In genomic region chr18:22048221-22048620, GRCh38 we compare ENCODE assay signal across 29 cellular contexts.
"Had no signal": no experiment of that assay in that cellular context is flagged by ENCODE, and none has a peak within 500 bp of the region (broad histone marks: within the 10 kb centered on the region; RNA-seq: fewer than 3 reads in every experiment).

No MANE protein-coding gene starts in this region.

- DNase-seq: activated CD4-positive, alpha-beta memory T cell treated with anti-CD3 and anti-CD28 coated beads, Interleukin-2, amount 10 ng/mL, durations not matched to agents 7 days and 5 days; activated CD4-positive, alpha-beta T cell treated with anti-CD3 and anti-CD28 coated beads for 1 hour; activated CD4-positive, alpha-beta T cell treated with anti-CD3 and anti-CD28 coated beads for 4 hours; activated CD4-positive, alpha-beta T cell treated with anti-CD3 and anti-CD28 coated beads, Interleukin-2, amount 10 ng/mL, durations not matched to agents 7 days and 5 days; activated CD4-positive, alpha-beta T cell treated with anti-CD3 and anti-CD28 coated beads, Interleukin-2, amount 50 U/mL, for 4 hours; activated CD8-positive, alpha-beta memory T cell treated with anti-CD3 and anti-CD28 coated beads, Interleukin-2, amount 50 U/mL, for 48 hours; activated gamma-delta T cell; activated naive CD4-positive, alpha-beta T cell; activated naive CD4-positive, alpha-beta T cell treated with anti-CD3 and anti-CD28 coated beads, Interleukin-2, amount 10 ng/mL, durations not matched to agents 7 days and 5 days; activated naive CD8-positive, alpha-beta T cell treated with anti-CD3 and anti-CD28 coated beads, Interleukin-2, amount 10 ng/mL, durations not matched to agents 7 days and 5 days; activated T-cell treated with anti-CD3 and anti-CD28 coated beads for 4 hours; activated T-cell treated with anti-CD3 and anti-CD28 coated beads, Interleukin-2, amount 50 U/mL, for 24 hours; activated T-cell treated with anti-CD3 and anti-CD28 coated beads, Interleukin-2, amount 50 U/mL, for 72 hours; brain microvascular endothelial cell; dorsolateral prefrontal cortex; effector CD4-positive, alpha-beta T cell; effector memory CD8-positive, alpha-beta T cell; esophagus squamous epithelium; foreskin melanocyte; head of caudate nucleus; T-cell; T-helper 9 cell had no signal

- H3K4me3 ChIP-seq: ascending aorta, coronary artery, dorsolateral prefrontal cortex, esophagus squamous epithelium had no signal

- FAIRE-seq: bronchial epithelial cell, endothelial cell of umbilical vein had no signal

- H3K27ac ChIP-seq: ascending aorta, brain microvascular endothelial cell, coronary artery, dorsolateral prefrontal cortex, epithelial cell of prostate, esophagus squamous epithelium had no signal

- H3K4me1 ChIP-seq: ascending aorta, esophagus squamous epithelium had no signal

- H3K9me3 ChIP-seq: ascending aorta, esophagus squamous epithelium had no signal

- ATAC-seq: activated naive CD4-positive, alpha-beta T cell treated with anti-CD3 and anti-CD28 coated beads, Interleukin-2, amount 50 U/mL, for 72 hours; activated T-cell treated with anti-CD3 and anti-CD28 coated beads, Interleukin-2, amount 50 U/mL, for 72 hours; effector memory CD8-positive, alpha-beta T cell; T-cell; WTC11 had no signal

- H3K27me3 ChIP-seq: ascending aorta, brain microvascular endothelial cell had no signal

- H3K36me3 ChIP-seq: ascending aorta, brain microvascular endothelial cell, esophagus squamous epithelium had no signal
